1 cellular context compared by ENCODE assay signal in the genomic region with DNA sequence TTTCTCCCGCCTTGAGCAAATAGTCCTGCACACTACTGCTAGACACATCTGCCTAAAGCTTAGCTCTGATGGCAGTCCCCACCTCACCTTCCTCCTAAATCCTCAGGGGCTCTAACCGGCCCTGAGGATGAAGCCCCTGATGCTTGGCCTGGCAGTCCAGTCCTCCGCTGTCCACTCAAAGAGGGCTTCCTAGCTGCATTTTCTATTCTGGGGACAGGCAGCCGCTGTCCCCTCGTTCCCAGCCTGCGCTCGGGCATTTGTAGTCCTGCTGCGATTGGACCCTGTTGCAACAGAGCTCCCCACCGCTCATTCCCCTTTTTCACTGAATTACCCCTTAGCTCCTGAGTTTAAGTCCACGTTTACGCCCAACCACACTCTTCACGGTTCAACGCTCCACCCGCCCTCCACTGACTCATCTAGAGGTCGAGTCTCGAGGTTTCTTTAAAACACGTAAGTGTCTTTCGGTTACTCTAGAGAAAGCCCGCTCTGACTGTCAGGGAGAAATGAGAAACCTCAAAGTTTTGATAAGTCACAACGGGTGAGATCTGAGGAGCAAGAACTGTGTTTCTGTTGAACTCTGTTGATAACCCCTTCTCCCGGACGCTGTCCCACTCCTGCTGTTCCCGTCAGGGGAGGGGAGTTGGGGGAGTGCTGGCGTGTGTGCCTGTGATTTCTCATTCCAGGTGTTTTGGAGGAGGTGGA.
TF ChIP-seq lines count a peak whose summit lies in the region.

No MANE protein-coding gene starts in this region.

TF ChIP-seq in GM12878, 131 proteins besides CTCF, POLR2A, EP300 and RAD21 (continued from another document):
- TF ChIP-seq, protein P1, sequence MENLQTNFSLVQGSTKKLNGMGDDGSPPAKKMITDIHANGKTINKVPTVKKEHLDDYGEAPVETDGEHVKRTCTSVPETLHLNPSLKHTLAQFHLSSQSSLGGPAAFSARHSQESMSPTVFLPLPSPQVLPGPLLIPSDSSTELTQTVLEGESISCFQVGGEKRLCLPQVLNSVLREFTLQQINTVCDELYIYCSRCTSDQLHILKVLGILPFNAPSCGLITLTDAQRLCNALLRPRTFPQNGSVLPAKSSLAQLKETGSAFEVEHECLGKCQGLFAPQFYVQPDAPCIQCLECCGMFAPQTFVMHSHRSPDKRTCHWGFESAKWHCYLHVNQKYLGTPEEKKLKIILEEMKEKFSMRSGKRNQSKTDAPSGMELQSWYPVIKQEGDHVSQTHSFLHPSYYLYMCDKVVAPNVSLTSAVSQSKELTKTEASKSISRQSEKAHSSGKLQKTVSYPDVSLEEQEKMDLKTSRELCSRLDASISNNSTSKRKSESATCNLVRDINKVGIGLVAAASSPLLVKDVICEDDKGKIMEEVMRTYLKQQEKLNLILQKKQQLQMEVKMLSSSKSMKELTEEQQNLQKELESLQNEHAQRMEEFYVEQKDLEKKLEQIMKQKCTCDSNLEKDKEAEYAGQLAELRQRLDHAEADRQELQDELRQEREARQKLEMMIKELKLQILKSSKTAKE (IDR thresholded peaks at IDR 0.05; ENCODE audit: low read depth, poor library complexity, severe bottlenecking), result peak; percentile 90
- TF ChIP-seq JUNB (IDR thresholded peaks at IDR 0.05), result peak; percentile 87
- no peak for TF ChIP-seq ZNF622 (IDR thresholded peaks at IDR 0.05)
- TF ChIP-seq KDM1A (IDR thresholded peaks at IDR 0.05; ENCODE audit: borderline replicate concordance), result no peak
- TF ChIP-seq ASH2L (IDR thresholded peaks at IDR 0.05; ENCODE audit: borderline replicate concordance, low read depth), result no peak; the same call in 1 of the 2 replicates
- TF ChIP-seq POU2F2 (IDR thresholded peaks at IDR 0.05; ENCODE audit: borderline replicate concordance, low read depth, low read length), result peak; percentile 33; the same call in 1 of the 3 replicates
- TF ChIP-seq EED (IDR thresholded peaks at IDR 0.05; ENCODE audit: low read depth), result peak; percentile 95
- no peak for TF ChIP-seq ZZZ3 (IDR thresholded peaks at IDR 0.05; ENCODE audit: control insufficient read depth, insufficient read length, low read depth)
- TF ChIP-seq KAT2A (conservative IDR thresholded peaks at IDR 0.05; ENCODE audit: control insufficient read depth, low read depth, low read length), result no peak
- peak; percentile 8 for TF ChIP-seq SP1 (IDR thresholded peaks at IDR 0.05; ENCODE audit: low read depth, low read length)
- peak; percentile 8 for TF ChIP-seq SMARCA5 (IDR thresholded peaks at IDR 0.05)
- 0 out of 2 replicates have a peak, but pooled peaks have one; percentile 46 for TF ChIP-seq GATAD2B (conservative IDR thresholded peaks at IDR 0.05; ENCODE audit: low read depth)
- no peak for TF ChIP-seq RBBP5 (conservative IDR thresholded peaks at IDR 0.05)
- TF ChIP-seq TAF1 (IDR thresholded peaks at IDR 0.05; ENCODE audit: borderline replicate concordance, low read depth, low read length), result peak; percentile 56; the same call in 1 of the 2 replicates
- TF ChIP-seq, protein P2, sequence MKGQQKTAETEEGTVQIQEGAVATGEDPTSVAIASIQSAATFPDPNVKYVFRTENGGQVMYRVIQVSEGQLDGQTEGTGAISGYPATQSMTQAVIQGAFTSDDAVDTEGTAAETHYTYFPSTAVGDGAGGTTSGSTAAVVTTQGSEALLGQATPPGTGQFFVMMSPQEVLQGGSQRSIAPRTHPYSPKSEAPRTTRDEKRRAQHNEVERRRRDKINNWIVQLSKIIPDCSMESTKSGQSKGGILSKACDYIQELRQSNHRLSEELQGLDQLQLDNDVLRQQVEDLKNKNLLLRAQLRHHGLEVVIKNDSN (IDR thresholded peaks at IDR 0.05; ENCODE audit: borderline replicate concordance, extremely low read length, insufficient read depth, low read depth, low read length), result no peak
- peak; percentile 88 for TF ChIP-seq BCL11A (IDR thresholded peaks at IDR 0.05; ENCODE audit: low read depth, low read length)
- peak; percentile 84 for TF ChIP-seq RELB (IDR thresholded peaks at IDR 0.05; ENCODE audit: low read depth)
- TF ChIP-seq, protein P3, sequence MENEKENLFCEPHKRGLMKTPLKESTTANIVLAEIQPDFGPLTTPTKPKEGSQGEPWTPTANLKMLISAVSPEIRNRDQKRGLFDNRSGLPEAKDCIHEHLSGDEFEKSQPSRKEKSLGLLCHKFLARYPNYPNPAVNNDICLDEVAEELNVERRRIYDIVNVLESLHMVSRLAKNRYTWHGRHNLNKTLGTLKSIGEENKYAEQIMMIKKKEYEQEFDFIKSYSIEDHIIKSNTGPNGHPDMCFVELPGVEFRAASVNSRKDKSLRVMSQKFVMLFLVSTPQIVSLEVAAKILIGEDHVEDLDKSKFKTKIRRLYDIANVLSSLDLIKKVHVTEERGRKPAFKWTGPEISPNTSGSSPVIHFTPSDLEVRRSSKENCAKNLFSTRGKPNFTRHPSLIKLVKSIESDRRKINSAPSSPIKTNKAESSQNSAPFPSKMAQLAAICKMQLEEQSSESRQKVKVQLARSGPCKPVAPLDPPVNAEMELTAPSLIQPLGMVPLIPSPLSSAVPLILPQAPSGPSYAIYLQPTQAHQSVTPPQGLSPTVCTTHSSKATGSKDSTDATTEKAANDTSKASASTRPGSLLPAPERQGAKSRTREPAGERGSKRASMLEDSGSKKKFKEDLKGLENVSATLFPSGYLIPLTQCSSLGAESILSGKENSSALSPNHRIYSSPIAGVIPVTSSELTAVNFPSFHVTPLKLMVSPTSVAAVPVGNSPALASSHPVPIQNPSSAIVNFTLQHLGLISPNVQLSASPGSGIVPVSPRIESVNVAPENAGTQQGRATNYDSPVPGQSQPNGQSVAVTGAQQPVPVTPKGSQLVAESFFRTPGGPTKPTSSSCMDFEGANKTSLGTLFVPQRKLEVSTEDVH (IDR thresholded peaks at IDR 0.05; ENCODE audit: low read depth, partially characterized antibody), result no peak
- TF ChIP-seq, protein P4, sequence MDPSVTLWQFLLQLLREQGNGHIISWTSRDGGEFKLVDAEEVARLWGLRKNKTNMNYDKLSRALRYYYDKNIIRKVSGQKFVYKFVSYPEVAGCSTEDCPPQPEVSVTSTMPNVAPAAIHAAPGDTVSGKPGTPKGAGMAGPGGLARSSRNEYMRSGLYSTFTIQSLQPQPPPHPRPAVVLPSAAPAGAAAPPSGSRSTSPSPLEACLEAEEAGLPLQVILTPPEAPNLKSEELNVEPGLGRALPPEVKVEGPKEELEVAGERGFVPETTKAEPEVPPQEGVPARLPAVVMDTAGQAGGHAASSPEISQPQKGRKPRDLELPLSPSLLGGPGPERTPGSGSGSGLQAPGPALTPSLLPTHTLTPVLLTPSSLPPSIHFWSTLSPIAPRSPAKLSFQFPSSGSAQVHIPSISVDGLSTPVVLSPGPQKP (IDR thresholded peaks at IDR 0.05; ENCODE audit: low read depth, low read length), result no peak
- no peak for TF ChIP-seq ZNF217 (IDR thresholded peaks at IDR 0.05)
- TF ChIP-seq STAT1 (conservative IDR thresholded peaks at IDR 0.05), result 0 out of 2 replicates have a peak, but pooled peaks have one; percentile 12
- TF ChIP-seq RCOR1 (conservative IDR thresholded peaks at IDR 0.05; ENCODE audit: low read depth, low read length), result no peak
- peak; percentile 61 for TF ChIP-seq MEF2B (IDR thresholded peaks at IDR 0.05; ENCODE audit: partially characterized antibody, poor library complexity, severe bottlenecking)
- TF ChIP-seq, protein P5, sequence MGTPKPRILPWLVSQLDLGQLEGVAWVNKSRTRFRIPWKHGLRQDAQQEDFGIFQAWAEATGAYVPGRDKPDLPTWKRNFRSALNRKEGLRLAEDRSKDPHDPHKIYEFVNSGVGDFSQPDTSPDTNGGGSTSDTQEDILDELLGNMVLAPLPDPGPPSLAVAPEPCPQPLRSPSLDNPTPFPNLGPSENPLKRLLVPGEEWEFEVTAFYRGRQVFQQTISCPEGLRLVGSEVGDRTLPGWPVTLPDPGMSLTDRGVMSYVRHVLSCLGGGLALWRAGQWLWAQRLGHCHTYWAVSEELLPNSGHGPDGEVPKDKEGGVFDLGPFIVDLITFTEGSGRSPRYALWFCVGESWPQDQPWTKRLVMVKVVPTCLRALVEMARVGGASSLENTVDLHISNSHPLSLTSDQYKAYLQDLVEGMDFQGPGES (IDR thresholded peaks at IDR 0.05), result no peak
- no peak for TF ChIP-seq NR2C2 (IDR thresholded peaks at IDR 0.05; ENCODE audit: borderline replicate concordance, control insufficient read depth, insufficient read length, low read depth)
- TF ChIP-seq MTA2 (IDR thresholded peaks at IDR 0.05; ENCODE audit: low read depth), result peak; percentile 78
- peak; percentile 61; the same call in 1 of the 2 replicates for TF ChIP-seq IKZF1 (conservative IDR thresholded peaks at IDR 0.05)
- TF ChIP-seq, protein P6, sequence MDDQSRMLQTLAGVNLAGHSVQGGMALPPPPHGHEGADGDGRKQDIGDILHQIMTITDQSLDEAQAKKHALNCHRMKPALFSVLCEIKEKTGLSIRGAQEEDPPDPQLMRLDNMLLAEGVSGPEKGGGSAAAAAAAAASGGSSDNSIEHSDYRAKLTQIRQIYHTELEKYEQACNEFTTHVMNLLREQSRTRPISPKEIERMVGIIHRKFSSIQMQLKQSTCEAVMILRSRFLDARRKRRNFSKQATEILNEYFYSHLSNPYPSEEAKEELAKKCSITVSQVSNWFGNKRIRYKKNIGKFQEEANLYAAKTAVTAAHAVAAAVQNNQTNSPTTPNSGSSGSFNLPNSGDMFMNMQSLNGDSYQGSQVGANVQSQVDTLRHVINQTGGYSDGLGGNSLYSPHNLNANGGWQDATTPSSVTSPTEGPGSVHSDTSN (IDR thresholded peaks at IDR 0.05; ENCODE audit: insufficient replicate concordance, low read depth, low read length), result peak; percentile 27
